Comparison of ENCODE assay signal across 23 cellular contexts in the genomic region with DNA sequence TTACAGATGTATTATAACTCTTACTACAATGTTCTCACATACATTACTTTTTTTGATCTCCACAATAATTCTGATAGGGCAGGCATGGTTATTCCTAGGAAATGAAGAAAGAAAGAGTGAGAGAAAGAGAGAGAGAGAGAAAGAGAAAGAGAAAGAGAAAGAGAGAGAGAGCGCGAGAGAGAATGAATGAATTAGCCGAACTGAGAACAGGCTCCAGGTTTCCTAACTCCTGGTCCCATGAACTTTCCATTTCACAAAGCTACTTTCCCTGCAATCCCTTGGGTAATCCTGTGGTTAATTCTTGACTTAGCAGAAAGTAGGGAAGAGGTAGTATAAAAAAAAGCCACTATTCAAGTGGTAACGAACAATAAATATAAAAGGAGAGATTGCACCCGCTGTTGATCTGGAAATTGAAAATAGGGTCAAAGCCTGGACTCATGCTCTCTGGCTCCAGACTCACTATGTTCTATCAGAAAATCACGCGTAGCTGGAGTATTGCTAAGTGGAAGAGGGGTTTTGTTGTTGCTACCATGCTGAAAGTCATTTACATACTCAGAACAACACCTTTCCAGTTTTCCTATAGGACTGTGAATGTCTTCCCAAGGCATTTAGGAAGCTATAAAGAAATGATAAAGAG.
A peak's percentile ranks its signal among the peaks of the same experiment; 100 is the strongest.
DNase-seq lines count a peak whose midpoint lies in the region; ATAC-seq, FAIRE-seq and TF ChIP-seq lines count a peak whose summit lies in the region.
"Had no signal": no experiment of that assay in that cellular context is flagged by ENCODE, and none has a peak within 500 bp of the region (broad histone marks: within the 10 kb centered on the region; RNA-seq: fewer than 3 reads in every experiment).

No MANE protein-coding gene starts in this region.

- WGBS in liver, result 45% methylated on average over 7 of the region's 7 CpGs
- 95% methylated on average over 7 of the region's 7 CpGs for WGBS in HepG2 (ENCODE audit: low lambda C conversion rate)

- CTCF ChIA-PET in HepG2 (lab: Yijun Ruan, JAX; ENCODE audit: low intra/inter-chr PET ratio, low total read pairs), result no interaction called here

- FAIRE-seq in HepG2 (lab: Jason Lieb, UNC), result no peak
- FAIRE-seq: A549, D721Med, G401.6, GM12891, GM19239 had no signal

- intact Hi-C loops in HepG2 (cut with micrococcal nuclease; ENCODE audit: unreplicated experiment), result no loop called here

- no peaks in the 10 kb centered on the region for H3K4me1 Mint-ChIP-seq in type B pancreatic cell (ENCODE audit: unreplicated experiment)
- H3K4me1 Mint-ChIP-seq in activated T-cell treated with anti-CD3 and anti-CD28 coated beads, Interleukin-2, amount 50 U/mL, for 72 hours (ENCODE audit: low read depth), result peaks cover 15% of the 10 kb centered on the region
- H3K4me1 Mint-ChIP-seq: B cell had no signal

- no peak overlapping the region for H2AFZ ChIP-seq in HepG2 (ENCODE audit: low read length)

- in situ Hi-C loops in HepG2 (cut with HindIII; ENCODE audit: extremely low pct_ligation_motif_present, low pct_unique_long_range_greater_than_20kb), result no loop called here

- no TSS peak for BruUV-seq in HepG2 (replicated peaks; lab: Mats Ljungman, UMichigan)

- H3K9me3 Mint-ChIP-seq in type B pancreatic cell, result no peaks in the 10 kb centered on the region
- H3K9me3 Mint-ChIP-seq in activated T-cell treated with anti-CD3 and anti-CD28 coated beads, Interleukin-2, amount 50 U/mL, for 72 hours, result no peaks in the 10 kb centered on the region
- H3K9me3 Mint-ChIP-seq: CD4-positive, alpha-beta T cell; CD8-positive, alpha-beta T cell had no signal

- peaks cover 3 to 13% (median 5%) of the 10 kb centered on the region in 4 donors for H3K4me1 ChIP-seq in liver (ENCODE audit: control insufficient read depth in 4 of 4, insufficient read depth in 4 of 4, low read length in 3 of 4)
- peaks cover 12% of the 10 kb centered on the region for H3K4me1 ChIP-seq in HepG2 (ENCODE audit: insufficient read depth, low read length)
- peaks cover 0 to 15% (median 8%) of the 10 kb centered on the region in 5 donors for H3K4me1 ChIP-seq in subcutaneous abdominal adipose tissue (ENCODE audit: control insufficient read depth in 5 of 5, insufficient read depth in 5 of 5, low read length in 5 of 5)
- H3K4me1 ChIP-seq: A549, Caco-2 had no signal

- ATAC-seq in HepG2 (no peak), left lobe of liver (peak; percentile 76)
- no peak for ATAC-seq in activated T-cell treated with anti-CD3 and anti-CD28 coated beads, Interleukin-2, amount 50 U/mL, for 72 hours (replicated peaks in 1 of 2)
- ATAC-seq: A549; CD8-positive, alpha-beta T cell had no signal

- H3K4me3 Mint-ChIP-seq in type B pancreatic cell, result no peak overlapping the region
- H3K4me3 Mint-ChIP-seq in activated T-cell treated with anti-CD3 and anti-CD28 coated beads, Interleukin-2, amount 50 U/mL, for 72 hours, result no peak overlapping the region
- H3K4me3 Mint-ChIP-seq: B cell; CD4-positive, alpha-beta T cell; CD8-positive, alpha-beta T cell had no signal

- no peak overlapping the region for H3K4me2 ChIP-seq in HepG2 (ENCODE audit: low read depth, low read length)
- H3K4me2 ChIP-seq: A549; BLaER1 treated with 17β-estradiol and CSF1 and Interleukin-3, amounts not matched to agents 10 nM and 100 nM had no signal

- DNase-seq in HepG2 (ENCODE audit: low spot score) (no peak), left lobe of liver (ENCODE audit: low spot score) (no peak), type B pancreatic cell (ENCODE audit: extremely low spot score, unreplicated experiment) (no peak), T-helper 9 cell (no peak)
- DNase-seq in activated T-cell treated with anti-CD3 and anti-CD28 coated beads, Interleukin-2, amount 50 U/mL, for 72 hours, result no peak
- DNase-seq: AML-193; Caco-2; Calu3; CD4-positive, alpha-beta T cell; CD8-positive, alpha-beta T cell; DMS79 treated with DMSO at 0.1 percent for 48 hours; GF-D8 had no signal

- POLR2A ChIA-PET in HepG2 (lab: Yijun Ruan, JAX), result interaction anchor here (1.2 kb wide), 1 partner anchor 9 kb away, joined by 3 read pairs; no protein-coding TSS in a partner anchor

- H3K4me3 ChIP-seq in liver (ENCODE audit: low read depth in 1 of 3, low read length in 3 of 3) (peak overlapping the region in 2 of 3 donors; percentile 17 to 22), HepG2 (replicated peaks in 1 of 3; ENCODE audit: insufficient read depth in 1 of 3, low read depth in 2 of 3, low read length in 3 of 3) (no peak overlapping the region), subcutaneous abdominal adipose tissue (ENCODE audit: low read depth in 1 of 5, low read length in 5 of 5) (peak overlapping the region in 1 of 5 donors; percentile 20)
- H3K4me3 ChIP-seq: A549; BLaER1 treated with 17β-estradiol and CSF1 and Interleukin-3, amounts not matched to agents 10 nM and 100 nM had no signal

- TF ChIP-seq EP300 in HepG2 (IDR thresholded peaks at IDR 0.05; ENCODE audit: low read depth in 2 of 2, low read length in 2 of 2), result no peak
- no peak for TF ChIP-seq EP300 in HepG2 (CRISPR knock-in tag; IDR thresholded peaks at IDR 0.05; ENCODE audit: borderline replicate concordance)

- no peak for TF ChIP-seq POLR2A in HepG2 (IDR thresholded peaks at IDR 0.05; ENCODE audit: insufficient read depth in 1 of 2, low read depth in 2 of 2, low read length in 2 of 2)

- no peaks in the 10 kb centered on the region for H3K36me3 Mint-ChIP-seq in type B pancreatic cell
- peaks cover 0 to 1% of the 10 kb centered on the region in 2 donors for H3K36me3 Mint-ChIP-seq in activated T-cell treated with anti-CD3 and anti-CD28 coated beads, Interleukin-2, amount 50 U/mL, for 72 hours (ENCODE audit: insufficient read depth in 2 of 2)
- H3K36me3 Mint-ChIP-seq: CD8-positive, alpha-beta T cell had no signal

- H3K36me3 ChIP-seq in liver (ENCODE audit: control insufficient read depth in 4 of 4, insufficient read depth in 3 of 4, low read depth in 1 of 4, low read length in 3 of 4) (no peaks in the 10 kb centered on the region), HepG2 (replicated peaks in 1 of 2; ENCODE audit: control insufficient read depth in 1 of 2, insufficient read depth in 2 of 2, low read length in 2 of 2) (no peaks in the 10 kb centered on the region), subcutaneous abdominal adipose tissue (ENCODE audit: control insufficient read depth in 5 of 5, insufficient read depth in 5 of 5, low read length in 5 of 5) (no peaks in the 10 kb centered on the region)
- H3K36me3 ChIP-seq: BLaER1 treated with 17β-estradiol and CSF1 and Interleukin-3, amounts not matched to agents 10 nM and 100 nM had no signal

- H3K27me3 Mint-ChIP-seq in type B pancreatic cell, result no peaks in the 10 kb centered on the region
- peaks cover 4% of the 10 kb centered on the region for H3K27me3 Mint-ChIP-seq in activated T-cell treated with anti-CD3 and anti-CD28 coated beads, Interleukin-2, amount 50 U/mL, for 72 hours (ENCODE audit: low read depth)

- TF ChIP-seq CTCF in liver (IDR thresholded peaks at IDR 0.05; ENCODE audit: low read depth, low read length, missing input control) (no peak), HepG2 (CRISPR knock-in tag; IDR thresholded peaks at IDR 0.05) (no peak), type B pancreatic cell (conservative IDR thresholded peaks at IDR 0.05) (no peak)

- H3K9ac ChIP-seq in liver (ENCODE audit: low read depth in 1 of 2, low read length in 2 of 2) (no peak overlapping the region), HepG2 (ENCODE audit: insufficient read depth, low read depth, low read length) (no peak overlapping the region), subcutaneous abdominal adipose tissue (ENCODE audit: low read length in 5 of 5) (peak overlapping the region in 1 of 5 donors; percentile 44)
- H3K9ac ChIP-seq: BLaER1 treated with 17β-estradiol and CSF1 and Interleukin-3, amounts not matched to agents 10 nM and 100 nM had no signal

- no peak overlapping the region for H3K27ac Mint-ChIP-seq in type B pancreatic cell
- no peak overlapping the region for H3K27ac Mint-ChIP-seq in activated T-cell treated with anti-CD3 and anti-CD28 coated beads, Interleukin-2, amount 50 U/mL, for 72 hours
- H3K27ac Mint-ChIP-seq: B cell; CD4-positive, alpha-beta T cell; CD8-positive, alpha-beta T cell had no signal

- H3K79me2 ChIP-seq in HepG2 (ENCODE audit: insufficient read depth, low read length), result no peaks in the 10 kb centered on the region

- TF ChIP-seq RAD21 in liver (IDR thresholded peaks at IDR 0.05), result peak in 1 of 2 donors; percentile 15
- TF ChIP-seq RAD21 in HepG2 (CRISPR knock-in tag; IDR thresholded peaks at IDR 0.05), result no peak

- H3K9me3 ChIP-seq in liver (ENCODE audit: control insufficient read depth in 4 of 4, low read length in 3 of 4) (no peaks in the 10 kb centered on the region), HepG2 (ENCODE audit: low read length) (no peaks in the 10 kb centered on the region), subcutaneous abdominal adipose tissue (ENCODE audit: control insufficient read depth in 5 of 5, low read length in 5 of 5) (no peaks in the 10 kb centered on the region)
- H3K9me3 ChIP-seq: A549; BLaER1 treated with 17β-estradiol and CSF1 and Interleukin-3, amounts not matched to agents 10 nM and 100 nM; Caco-2 had no signal

- H3K27ac ChIP-seq in liver (ENCODE audit: low read depth in 1 of 2, low read length in 2 of 2), result peak overlapping the region; percentile 28 to 40
- no peak overlapping the region for H3K27ac ChIP-seq in HepG2 (ENCODE audit: extremely low read length, insufficient read depth, low read length)
- H3K27ac ChIP-seq in subcutaneous abdominal adipose tissue (ENCODE audit: low read depth, low read length), result peak overlapping the region; percentile 70
- H3K27ac ChIP-seq: 22Rv1; A549; BLaER1 treated with 17β-estradiol and CSF1 and Interleukin-3, amounts not matched to agents 10 nM and 100 nM; C4-2B had no signal

- H4K20me1 ChIP-seq in HepG2 (ENCODE audit: insufficient read depth, low read length), result no peaks in the 10 kb centered on the region
- H4K20me1 ChIP-seq: BLaER1 treated with 17β-estradiol and CSF1 and Interleukin-3, amounts not matched to agents 10 nM and 100 nM had no signal

- H3K27me3 ChIP-seq in liver (ENCODE audit: control insufficient read depth in 4 of 4, insufficient read depth in 4 of 4, low read length in 3 of 4) (no peaks in the 10 kb centered on the region), HepG2 (ENCODE audit: control insufficient read depth in 1 of 2, insufficient read depth in 2 of 2, low read length in 2 of 2) (no peaks in the 10 kb centered on the region), subcutaneous abdominal adipose tissue (ENCODE audit: control insufficient read depth in 5 of 5, insufficient read depth in 4 of 5, low read length in 5 of 5) (no peaks in the 10 kb centered on the region)
- H3K27me3 ChIP-seq: BLaER1 treated with 17β-estradiol and CSF1 and Interleukin-3, amounts not matched to agents 10 nM and 100 nM had no signal

Comparison
In these comparisons a context has a peak if more than half of its experiments do, and no peak if none do; other contexts are left out.
1. H3K4me3 ChIP-seq: peak in liver (2 of 3); none in HepG2 (0 of 3).